ENCODE assay signal across 10 cellular contexts in genomic region chr3:12948371-12948770, GRCh38.
DNase-seq lines count a peak whose midpoint lies in the region; ATAC-seq, FAIRE-seq and TF ChIP-seq lines count a peak whose summit lies in the region.
"Had no signal": no experiment of that assay in that cellular context is flagged by ENCODE, and none has a peak within 500 bp of the region (broad histone marks: within the 10 kb centered on the region; RNA-seq: fewer than 3 reads in every experiment).

No MANE protein-coding gene starts in this region.

- 81% methylated on average over 7 of the region's 7 CpGs for WGBS in K562 (ENCODE audit: insufficient coverage, low coverage, missing lambda C conversion rate)
- WGBS in mesenchymal stem cell: 75% methylated on average over 7 of the region's 7 CpGs

- H3K9ac ChIP-seq in K562 (ENCODE audit: insufficient read depth in 1 of 2, low read depth in 2 of 2, low read length in 2 of 2) (peak overlapping the region in 1 of 2 experiments; percentile 75; a peak in 2 of 4 replicates), mesenchymal stem cell (ENCODE audit: low read length) (peak overlapping the region; percentile 72)

- no peaks in the 10 kb centered on the region for H3K9me1 ChIP-seq in K562 (ENCODE audit: control insufficient read depth, insufficient read depth, low read length)

- no peak for FAIRE-seq in K562 (lab: Jason Lieb, UNC)

- POLR2A ChIA-PET in K562 (lab: Yijun Ruan, JAX): interaction anchor here (0.6 to 1.8 kb wide), 6 partner anchors 8 to 51 kb away, joined by 3 to 11 read pairs (median 4); no protein-coding TSS in a partner anchor

- H3K27ac ChIP-seq in K562 (ENCODE audit: extremely low read depth, low read depth, low read length) (no peak overlapping the region; the same call in 2 of the 3 replicates), mesenchymal stem cell (ENCODE audit: low read length, poor library complexity, severe bottlenecking) (no peak overlapping the region)

- H4K91ac ChIP-seq in mesenchymal stem cell (ENCODE audit: low read length): peak overlapping the region; percentile 52

- H2BK15ac ChIP-seq in mesenchymal stem cell (ENCODE audit: low read depth, poor library complexity, severe bottlenecking): peak overlapping the region; percentile 76

- H2BK5ac ChIP-seq in mesenchymal stem cell (ENCODE audit: low read depth, low read length, poor library complexity, severe bottlenecking): no peak overlapping the region

- no peak for ATAC-seq in K562
- ATAC-seq in HG03045 (IDR thresholded peaks at IDR 0.05; ENCODE audit: unreplicated experiment): no peak
- ATAC-seq in HG02588 (IDR thresholded peaks at IDR 0.05; ENCODE audit: unreplicated experiment): no peak
- no peak for ATAC-seq in GM18907 (IDR thresholded peaks at IDR 0.05; ENCODE audit: unreplicated experiment)
- ATAC-seq: Right ventricle myocardium inferior had no signal

- H3K18ac ChIP-seq in mesenchymal stem cell (ENCODE audit: low read depth in 1 of 2, low read length in 2 of 2): peak overlapping the region; percentile 57 to 89

- TF ChIP-seq CTCF in AG10803 (conservative IDR thresholded peaks at IDR 0.05; ENCODE audit: low read length) (no peak), K562 (IDR thresholded peaks at IDR 0.05 in 2 of 3, conservative IDR thresholded peaks at IDR 0.05 in 1 of 3; ENCODE audit: insufficient read depth in 2 of 3, low read depth in 1 of 3, low read length in 3 of 3) (no peak)

- H2BK120ac ChIP-seq in mesenchymal stem cell (ENCODE audit: low read depth, low read length): no peak overlapping the region

- in situ Hi-C loops in K562 (cut with MboI): no loop called here

- H2AK5ac ChIP-seq in mesenchymal stem cell (ENCODE audit: low read length, severe bottlenecking): peak overlapping the region; percentile 72

- H3K27me3 ChIP-seq in K562 (ENCODE audit: control insufficient read depth in 2 of 2, insufficient read depth in 2 of 2, low read length in 2 of 2) (no peaks in the 10 kb centered on the region), mesenchymal stem cell (ENCODE audit: control insufficient read depth in 1 of 2, insufficient read depth in 1 of 2, low read length in 2 of 2) (no peaks in the 10 kb centered on the region)
- H3K27me3 ChIP-seq: stomach had no signal

- TF ChIP-seq POLR2A in K562 (conservative IDR thresholded peaks at IDR 0.05): no peak

- H3K4me1 ChIP-seq in K562 (replicated peaks in 1 of 2; ENCODE audit: control insufficient read depth in 2 of 2, insufficient read depth in 2 of 2, low read length in 2 of 2) (peaks cover 53 to 82% of the 10 kb centered on the region in 2 experiments), mesenchymal stem cell (ENCODE audit: control insufficient read depth, insufficient read depth, low read depth, low read length) (peaks cover 37% of the 10 kb centered on the region)

- H3K14ac ChIP-seq in mesenchymal stem cell (ENCODE audit: low read length in 2 of 2): peak overlapping the region in 1 of 2 experiments; percentile 91

- peak overlapping the region; percentile 22 to 89 for H2BK12ac ChIP-seq in mesenchymal stem cell (ENCODE audit: low read length in 2 of 2)

- no peaks in the 10 kb centered on the region for H3K9me3 ChIP-seq in K562 (replicated peaks; ENCODE audit: control insufficient read depth, insufficient read depth, low read depth, low read length)
- H3K9me3 ChIP-seq in mesenchymal stem cell (ENCODE audit: control insufficient read depth, low read length): no peaks in the 10 kb centered on the region
- H3K9me3 ChIP-seq: stomach had no signal

- peaks cover 68% of the 10 kb centered on the region for H3K79me1 ChIP-seq in mesenchymal stem cell (replicated peaks; ENCODE audit: low read length, poor library complexity, severe bottlenecking)

- H3K36me3 ChIP-seq in K562 (ENCODE audit: control insufficient read depth, insufficient read depth, low read length): no peaks in the 10 kb centered on the region; the same call in 2 of the 3 replicates
- H3K36me3 ChIP-seq in mesenchymal stem cell (ENCODE audit: control insufficient read depth in 1 of 2, insufficient read depth in 2 of 2, low read depth in 1 of 2, low read length in 2 of 2): peaks cover 0 to 21% of the 10 kb centered on the region in 2 experiments

- H3K4me3 ChIP-seq in AG10803 (ENCODE audit: low read length) (no peak overlapping the region; the same call in 1 of the 2 replicates), K562 (no peak overlapping the region), mesenchymal stem cell (ENCODE audit: insufficient read depth in 1 of 2, low read depth in 1 of 2, low read length in 2 of 2) (peak overlapping the region in 1 of 2 experiments; percentile 46)
- H3K4me3 ChIP-seq: stomach had no signal

- H2AFZ ChIP-seq in K562 (ENCODE audit: low read depth, low read length) (no peak overlapping the region), mesenchymal stem cell (ENCODE audit: low read depth, low read length) (no peak overlapping the region)

- H4K20me1 ChIP-seq in K562 (replicated peaks; ENCODE audit: control insufficient read depth, insufficient read depth, low read length): no peaks in the 10 kb centered on the region

- H3K4me2 ChIP-seq in K562 (ENCODE audit: insufficient read depth, low read length) (peak overlapping the region; percentile 63; the same call in 1 of the 2 replicates), mesenchymal stem cell (ENCODE audit: low read length, poor library complexity, severe bottlenecking) (no peak overlapping the region)

- no peak for TF ChIP-seq RAD21 in K562 (CRISPR knock-in tag; conservative IDR thresholded peaks at IDR 0.05 in 1 of 2, IDR thresholded peaks at IDR 0.05 in 1 of 2)

- peak overlapping the region in 1 of 2 experiments; percentile 24 for H3K23ac ChIP-seq in mesenchymal stem cell (ENCODE audit: low read length in 2 of 2)

- no TSS peak for BruUV-seq in K562 (replicated peaks; lab: Mats Ljungman, UMichigan)

- CTCF ChIA-PET in K562 (lab: Yijun Ruan, JAX; ENCODE audit: low intra/inter-chr PET ratio): no interaction called here

- H4K8ac ChIP-seq in mesenchymal stem cell (ENCODE audit: low read length): no peak overlapping the region

- peak overlapping the region in 1 of 2 experiments; percentile 67 for H3K4ac ChIP-seq in mesenchymal stem cell (ENCODE audit: low read depth in 1 of 2, low read length in 2 of 2)

- DNase-seq in AG10803 (ENCODE audit: low read depth): peak; percentile 78
- DNase-seq in HK-2 (ENCODE audit: unreplicated experiment): peak; percentile 16
- DNase-seq in K562 (ENCODE audit: extremely low read depth in 1 of 4, low spot score in 3 of 4): no peak
- DNase-seq in mesenchymal stem cell: peak; percentile 54
- DNase-seq in stimulated activated naive CD4-positive, alpha-beta T cell treated with Interleukin-2 at 50 U/mL for 16 hours (lab: John Stamatoyannopoulos, UW): no peak

- intact Hi-C loops in K562 (cut with micrococcal nuclease): no loop called here

- H3K79me2 ChIP-seq in K562 (ENCODE audit: control insufficient read depth, insufficient read depth, low read length): peaks cover 82% of the 10 kb centered on the region

- no peak for TF ChIP-seq EP300 in K562 (IDR thresholded peaks at IDR 0.05; ENCODE audit: low read length)

TF ChIP-seq in K562, 482 proteins besides CTCF, POLR2A, EP300 and RAD21 (continues in another document):
- TF ChIP-seq ZNF518B (CRISPR knock-in tag; IDR thresholded peaks at IDR 0.05): no peak
- TF ChIP-seq ARHGAP35 (IDR thresholded peaks at IDR 0.05; ENCODE audit: partially characterized antibody): no peak
- TF ChIP-seq HMG20A (CRISPR knock-in tag; conservative IDR thresholded peaks at IDR 0.05): no peak
- no peak for TF ChIP-seq ZNF224 (CRISPR knock-in tag; IDR thresholded peaks at IDR 0.05)
- peak; percentile 61 for TF ChIP-seq WHSC1 (IDR thresholded peaks at IDR 0.05; ENCODE audit: low read length)
- TF ChIP-seq JUNB (CRISPR knock-in tag; conservative IDR thresholded peaks at IDR 0.05): no peak
- no peak for TF ChIP-seq TEAD4 (IDR thresholded peaks at IDR 0.05; ENCODE audit: low read length)
- TF ChIP-seq TEAD4 (CRISPR knock-in tag; IDR thresholded peaks at IDR 0.05; ENCODE audit: borderline replicate concordance): no peak

Comparison
In these comparisons a context has a peak if more than half of its experiments do, and no peak if none do; other contexts are left out.
1. DNase-seq: peak in AG10803 (single experiment), HK-2 (single experiment) and mesenchymal stem cell (single experiment); none in K562 (0 of 4) and stimulated activated naive CD4-positive, alpha-beta T cell treated with Interleukin-2 at 50 U/mL for 16 hours (single experiment).